28 cellular contexts compared by ENCODE assay signal in the genomic region with DNA sequence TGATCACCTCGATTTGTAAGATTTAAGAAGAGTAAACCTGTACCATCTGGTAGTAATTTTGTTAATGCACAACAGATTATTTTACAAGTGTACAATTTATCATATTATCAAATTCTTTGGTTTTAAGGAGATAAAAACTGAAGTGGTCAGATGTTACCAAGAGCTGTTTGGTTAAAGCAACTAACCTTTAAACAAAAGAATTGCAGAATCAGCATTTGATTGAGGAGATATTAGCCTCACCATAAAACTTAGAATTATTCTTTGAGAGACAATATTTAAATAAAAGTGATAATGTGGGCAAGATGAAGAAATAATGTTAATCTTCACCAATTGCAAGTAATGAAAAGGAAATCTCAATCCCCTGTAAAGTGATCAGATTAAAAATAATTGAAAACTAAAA.
"Had no signal": no experiment of that assay in that cellular context is flagged by ENCODE, and none has a peak within 500 bp of the region (broad histone marks: within the 10 kb centered on the region; RNA-seq: fewer than 3 reads in every experiment).

No MANE protein-coding gene starts in this region.

- H3K4me3 Mint-ChIP-seq: activated CD4-positive, alpha-beta memory T cell treated with anti-CD3 and anti-CD28 coated beads for 36 hours; activated CD4-positive, alpha-beta T cell treated with anti-CD3 and anti-CD28 coated beads, Interleukin-2, amount 10 ng/mL, durations not matched to agents 7 days and 5 days; activated naive CD8-positive, alpha-beta T cell treated with anti-CD3 and anti-CD28 coated beads, Interleukin-2, amount 50 U/mL, for 24 hours; activated T-cell treated with anti-CD3 and anti-CD28 coated beads, Interleukin-2, amount 50 U/mL, for 4 hours; T-cell had no signal

- H3K27ac Mint-ChIP-seq: activated CD4-positive, alpha-beta memory T cell treated with anti-CD3 and anti-CD28 coated beads for 36 hours; activated CD4-positive, alpha-beta T cell treated with anti-CD3 and anti-CD28 coated beads, Interleukin-2, amount 10 ng/mL, durations not matched to agents 7 days and 5 days; activated naive CD4-positive, alpha-beta T cell treated with anti-CD3 and anti-CD28 coated beads, Interleukin-2, amount 50 U/mL, for 72 hours; activated naive CD8-positive, alpha-beta T cell treated with anti-CD3 and anti-CD28 coated beads, Interleukin-2, amount 50 U/mL, for 24 hours; T-cell had no signal

- DNase-seq: activated CD4-positive, alpha-beta memory T cell treated with anti-CD3 and anti-CD28 coated beads for 36 hours; activated CD4-positive, alpha-beta T cell treated with anti-CD3 and anti-CD28 coated beads, Interleukin-2, amount 10 ng/mL, durations not matched to agents 7 days and 5 days; activated CD4-positive, CD25-positive, alpha-beta regulatory T cell; activated CD8-positive, alpha-beta memory T cell treated with anti-CD3 and anti-CD28 coated beads for 24 hours; activated effector memory CD4-positive, alpha-beta T cell treated with anti-CD3 and anti-CD28 coated beads, Interleukin-2, amount 50 U/mL, for 16 hours; activated naive CD4-positive, alpha-beta T cell treated with Interleukin-2 at 50 U/mL for 16 hours; activated naive CD8-positive, alpha-beta T cell treated with anti-CD3 and anti-CD28 coated beads, Interleukin-2, amount 50 U/mL, for 24 hours; activated T-cell treated with anti-CD3 and anti-CD28 coated beads, Interleukin-2, amount 50 U/mL, for 4 hours; amniotic stem cell; body of pancreas; central memory CD4-positive, alpha-beta T cell; Karpas-422; MM.1S; NCI-H146; NCI-H187 treated with DMSO at 0.1 percent for 48 hours; NCI-H2081 treated with DMSO at 0.1 percent for 48 hours; NCI-H446; Peyer's patch; Right ventricle myocardium superior; T-cell; T-helper 2 cell; T1000 had no signal

- H3K4me3 ChIP-seq: ascending aorta, body of pancreas, Peyer's patch, SJSA1 had no signal

- H3K27ac ChIP-seq: ascending aorta, body of pancreas, Peyer's patch, RWPE1, SJSA1 had no signal

- H3K36me3 ChIP-seq: ascending aorta, Peyer's patch, SJSA1 had no signal

- ATAC-seq: activated naive CD4-positive, alpha-beta T cell treated with anti-CD3 and anti-CD28 coated beads, Interleukin-2, amount 50 U/mL, for 72 hours; activated naive CD8-positive, alpha-beta T cell treated with anti-CD3 and anti-CD28 coated beads, Interleukin-2, amount 50 U/mL, for 24 hours; activated T-cell treated with anti-CD3 and anti-CD28 coated beads, Interleukin-2, amount 50 U/mL, for 4 hours; body of pancreas; T-cell had no signal

- H3K9me3 ChIP-seq: ascending aorta, body of pancreas, Peyer's patch, SJSA1 had no signal

- H3K27me3 Mint-ChIP-seq: activated CD4-positive, alpha-beta memory T cell treated with anti-CD3 and anti-CD28 coated beads for 36 hours; activated CD4-positive, alpha-beta T cell treated with anti-CD3 and anti-CD28 coated beads, Interleukin-2, amount 10 ng/mL, durations not matched to agents 7 days and 5 days; activated naive CD8-positive, alpha-beta T cell treated with anti-CD3 and anti-CD28 coated beads, Interleukin-2, amount 50 U/mL, for 24 hours; T-cell had no signal

- H3K27me3 ChIP-seq: ascending aorta, body of pancreas, Peyer's patch, SJSA1 had no signal

- H3K4me1 Mint-ChIP-seq: activated CD4-positive, alpha-beta T cell treated with anti-CD3 and anti-CD28 coated beads, Interleukin-2, amount 10 ng/mL, durations not matched to agents 7 days and 5 days; activated naive CD8-positive, alpha-beta T cell treated with anti-CD3 and anti-CD28 coated beads, Interleukin-2, amount 50 U/mL, for 24 hours; T-cell had no signal

- H3K9me3 Mint-ChIP-seq: activated CD4-positive, alpha-beta T cell treated with anti-CD3 and anti-CD28 coated beads, Interleukin-2, amount 10 ng/mL, durations not matched to agents 7 days and 5 days had no signal

- H3K36me3 Mint-ChIP-seq: activated CD4-positive, alpha-beta memory T cell treated with anti-CD3 and anti-CD28 coated beads for 36 hours; activated naive CD4-positive, alpha-beta T cell treated with anti-CD3 and anti-CD28 coated beads, Interleukin-2, amount 50 U/mL, for 72 hours; T-cell had no signal

- FAIRE-seq: bronchial epithelial cell, TTC549 had no signal

- H3K4me1 ChIP-seq: ascending aorta, body of pancreas, Peyer's patch had no signal
